In genomic region chr13:113895436-113895835, GRCh38 we compare ENCODE assay signal across 1 cellular context.
TF ChIP-seq lines count a peak whose summit lies in the region.

No MANE protein-coding gene starts in this region.

TF ChIP-seq in HCT116, 20 proteins besides CTCF, POLR2A, EP300 and RAD21 (continued from another document):
- TF ChIP-seq ZBTB33 (IDR thresholded peaks at IDR 0.05; ENCODE audit: extremely low read depth, insufficient replicate concordance, low read length) (no peak), YY1 (IDR thresholded peaks at IDR 0.05; ENCODE audit: extremely low read depth, insufficient replicate concordance, low read depth, low read length) (no peak), TCF7L2 (IDR thresholded peaks at IDR 0.05; ENCODE audit: borderline replicate concordance, extremely low read depth, insufficient read depth, insufficient read length) (no peak), ZFX (IDR thresholded peaks at IDR 0.05) (no peak), POLR2AphosphoS5 (IDR thresholded peaks at IDR 0.05; ENCODE audit: low read depth, low read length) (no peak), CEBPB (IDR thresholded peaks at IDR 0.05; ENCODE audit: low read depth) (no peak)
